Comparison of ENCODE assay signal across 11 cellular contexts in genomic region chr18:48629730-48630324, GRCh38.
A peak's percentile ranks its signal among the peaks of the same experiment; 100 is the strongest.
DNase-seq lines count a peak whose midpoint lies in the region; ATAC-seq and TF ChIP-seq lines count a peak whose summit lies in the region.
"Had no signal": no experiment of that assay in that cellular context is flagged by ENCODE, and none has a peak within 500 bp of the region (broad histone marks: within the 10 kb centered on the region; RNA-seq: fewer than 3 reads in every experiment).

No MANE protein-coding gene starts in this region.

- no peaks in the 10 kb centered on the region for H3K9me2 ChIP-seq in GM23248 (ENCODE audit: insufficient read depth)

- WGBS in GM23248 (ENCODE audit: low coverage in 1 of 2, low lambda C conversion rate in 2 of 2, missing lambda C conversion rate in 2 of 2), 2 experiments, result 1 to 2% methylated on average over 7 of the region's 7 CpGs

- H3K9me3 Mint-ChIP-seq in activated T-helper 17 cell treated with anti-CD3 and anti-CD28 coated beads, Interleukin-2, amount 50 U/mL, for 72 hours, result no peaks in the 10 kb centered on the region
- no peaks in the 10 kb centered on the region for H3K9me3 Mint-ChIP-seq in T-helper 2 cell treated with Interferon-gamma antibody and Interleukin-4, amounts not matched to agents 5 μg/mL and 100 μg/mL, for 36 hours
- H3K9me3 Mint-ChIP-seq: neural progenitor cell had no signal

- H3K4me1 ChIP-seq in GM23248 (ENCODE audit: insufficient read depth), result peaks cover 33% of the 10 kb centered on the region
- H3K4me1 ChIP-seq: neural progenitor cell had no signal

- in situ Hi-C loops in GM23248 (cut with MboI), result no loop called here

- peak overlapping the region; percentile 82 for H3K27ac ChIP-seq in GM23248
- H3K27ac ChIP-seq: neural progenitor cell had no signal

- peaks cover 7% of the 10 kb centered on the region; the same call in 1 of the 2 replicates for H3K36me3 ChIP-seq in GM23248 (ENCODE audit: low read depth)
- H3K36me3 ChIP-seq: neural progenitor cell had no signal

- no peaks in the 10 kb centered on the region for H3K36me3 Mint-ChIP-seq in activated T-helper 17 cell treated with anti-CD3 and anti-CD28 coated beads, Interleukin-2, amount 50 U/mL, for 72 hours (ENCODE audit: low read depth)
- H3K36me3 Mint-ChIP-seq in T-helper 2 cell treated with Interferon-gamma antibody and Interleukin-4, amounts not matched to agents 5 μg/mL and 100 μg/mL, for 36 hours (ENCODE audit: low read depth), result no peaks in the 10 kb centered on the region

- peak overlapping the region; percentile 34 for H3K9ac ChIP-seq in GM23248
- H3K9ac ChIP-seq: neural progenitor cell had no signal

- H3K79me2 ChIP-seq in GM23248 (ENCODE audit: insufficient read depth), result peaks cover 59% of the 10 kb centered on the region

- no peak for TF ChIP-seq CTCF in fibroblast of the aortic adventitia (IDR thresholded peaks at IDR 0.05; ENCODE audit: insufficient read depth, low read length)

- peak; percentile 98 for DNase-seq in GM23248
- peak; percentile 54 to 82 for DNase-seq in SW 1271 (lab: John Stamatoyannopoulos, UW)
- DNase-seq in fibroblast of the aortic adventitia (ENCODE audit: low read depth), result peak; percentile 99
- peak; percentile 39 for DNase-seq in pulmonary artery endothelial cell (ENCODE audit: low read depth, low spot score)
- DNase-seq in NCI-H2171 (lab: John Stamatoyannopoulos, UW), result no peak
- no peak for DNase-seq in T-helper 2 cell treated with Interferon-gamma antibody and Interleukin-4, amounts not matched to agents 5 μg/mL and 100 μg/mL, for 36 hours (ENCODE audit: low spot score)
- DNase-seq: activated gamma-delta T cell, NCI-H2029 had no signal

- no peak overlapping the region for H2AFZ ChIP-seq in GM23248
- H2AFZ ChIP-seq: neural progenitor cell had no signal

- H3K9me3 ChIP-seq in GM23248 (ENCODE audit: low read depth), result no peaks in the 10 kb centered on the region

- H3K4me2 ChIP-seq in GM23248 (ENCODE audit: unreplicated experiment), result peak overlapping the region; percentile 44
- H3K4me2 ChIP-seq: neural progenitor cell had no signal

- ATAC-seq in activated T-helper 17 cell treated with anti-CD3 and anti-CD28 coated beads, Interleukin-2, amount 50 U/mL, for 72 hours (replicated peaks), result no peak
- no peak for ATAC-seq in GM19023 (IDR thresholded peaks at IDR 0.05; ENCODE audit: unreplicated experiment)

- H3K4me3 Mint-ChIP-seq in activated T-helper 17 cell treated with anti-CD3 and anti-CD28 coated beads, Interleukin-2, amount 50 U/mL, for 72 hours, result no peak overlapping the region
- H3K4me3 Mint-ChIP-seq in T-helper 2 cell treated with Interferon-gamma antibody and Interleukin-4, amounts not matched to agents 5 μg/mL and 100 μg/mL, for 36 hours, result no peak overlapping the region
- H3K4me3 Mint-ChIP-seq: neural progenitor cell had no signal

- no peaks in the 10 kb centered on the region for H3K27me3 ChIP-seq in GM23248 (replicated peaks; ENCODE audit: insufficient read depth)
- H3K27me3 ChIP-seq: neural progenitor cell had no signal

- H3K4me3 ChIP-seq in GM23248 (0 out of 2 replicates have a peak overlapping the region, but pooled peaks have one; percentile 17), fibroblast of the aortic adventitia (ENCODE audit: low read depth, low read length) (no peak overlapping the region)
- H3K4me3 ChIP-seq: neural progenitor cell had no signal

- peaks cover 5% of the 10 kb centered on the region for H3K4me1 Mint-ChIP-seq in activated T-helper 17 cell treated with anti-CD3 and anti-CD28 coated beads, Interleukin-2, amount 50 U/mL, for 72 hours
- H3K4me1 Mint-ChIP-seq in T-helper 2 cell treated with Interferon-gamma antibody and Interleukin-4, amounts not matched to agents 5 μg/mL and 100 μg/mL, for 36 hours (ENCODE audit: low read depth), result no peaks in the 10 kb centered on the region

- peaks cover 21% of the 10 kb centered on the region for H3F3A ChIP-seq in GM23248 (ENCODE audit: insufficient read depth)

- no peaks in the 10 kb centered on the region for H4K20me1 ChIP-seq in GM23248 (ENCODE audit: insufficient read depth)

- H3K27ac Mint-ChIP-seq in activated T-helper 17 cell treated with anti-CD3 and anti-CD28 coated beads, Interleukin-2, amount 50 U/mL, for 72 hours, result no peak overlapping the region
- H3K27ac Mint-ChIP-seq in T-helper 2 cell treated with Interferon-gamma antibody and Interleukin-4, amounts not matched to agents 5 μg/mL and 100 μg/mL, for 36 hours, result no peak overlapping the region
- H3K27ac Mint-ChIP-seq: neural progenitor cell had no signal

- H3K27me3 Mint-ChIP-seq in activated T-helper 17 cell treated with anti-CD3 and anti-CD28 coated beads, Interleukin-2, amount 50 U/mL, for 72 hours, result no peaks in the 10 kb centered on the region
- peaks cover 2% of the 10 kb centered on the region for H3K27me3 Mint-ChIP-seq in T-helper 2 cell treated with Interferon-gamma antibody and Interleukin-4, amounts not matched to agents 5 μg/mL and 100 μg/mL, for 36 hours (ENCODE audit: low read depth)

Comparison
In these comparisons a context has a peak if more than half of its experiments do, and no peak if none do; other contexts are left out.
1. DNase-seq: peak in GM23248 (single experiment), SW 1271 (2 of 2), fibroblast of the aortic adventitia (single experiment) and pulmonary artery endothelial cell (single experiment); none in NCI-H2171 (single experiment) and T-helper 2 cell treated with Interferon-gamma antibody and Interleukin-4, amounts not matched to agents 5 μg/mL and 100 μg/mL, for 36 hours (single experiment).